10 cellular contexts compared by ENCODE assay signal in the genomic region with DNA sequence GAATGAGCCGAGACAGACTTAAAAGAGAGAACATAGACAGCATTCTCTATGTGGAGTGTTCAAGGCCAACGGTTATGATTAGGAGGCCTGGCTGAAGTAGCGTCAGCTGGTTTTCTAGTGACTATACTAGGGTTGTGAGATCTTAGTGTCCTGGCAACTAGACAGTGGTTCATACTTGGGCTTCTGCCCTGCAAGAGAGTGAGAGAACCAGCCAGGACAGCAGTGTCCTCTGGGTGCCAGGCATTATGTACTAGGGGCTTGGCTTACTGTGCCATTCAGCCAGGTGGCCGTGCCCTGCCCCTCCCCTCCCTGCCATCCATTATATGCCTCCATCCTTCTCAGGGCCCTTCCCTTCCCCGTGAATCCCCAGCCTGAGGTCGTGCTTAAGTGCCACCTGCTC. TPM values are rescaled to one million over a fixed set of nuclear protein-coding genes. Genes with fewer than 3 reads are reported as not detected.
A peak's percentile ranks its signal among the peaks of the same experiment; 100 is the strongest.
DNase-seq lines count a peak whose midpoint lies in the region; FAIRE-seq and TF ChIP-seq lines count a peak whose summit lies in the region.
"Had no signal": no experiment of that assay in that cellular context is flagged by ENCODE, and none has a peak within 500 bp of the region (broad histone marks: within the 10 kb centered on the region; RNA-seq: fewer than 3 reads in every experiment).

No MANE protein-coding gene starts in this region.

- H3K4me2 ChIP-seq in endothelial cell of umbilical vein (ENCODE audit: insufficient read depth, low read length): no peak overlapping the region

- intact Hi-C loops in endothelial cell of umbilical vein (cut with micrococcal nuclease): loop anchor here (5.0 kb wide), 2 partner anchors 93 to 163 kb away; no protein-coding TSS in a partner anchor

- no peak overlapping the region for H3K9ac ChIP-seq in endothelial cell of umbilical vein (replicated peaks; ENCODE audit: extremely low read depth, insufficient read depth, low read length)

- no TSS peak for BruUV-seq in endothelial cell of umbilical vein (replicated peaks; lab: Mats Ljungman, UMichigan)

- DNase-seq in AG04450 (ENCODE audit: low read depth, low spot score) (no peak), HFFc6 (no peak), endothelial cell of umbilical vein (ENCODE audit: low read depth, low spot score) (no peak), nephron progenitor cell (no peak), chondrocyte (ENCODE audit: low spot score) (no peak), middle frontal gyrus (ENCODE audit: extremely low spot score, low spot score) (no peak), NCI-H748 treated with DMSO at 0.1 percent for 48 hours (lab: John Stamatoyannopoulos, UW) (no peak), UCSD-AML1 (lab: John Stamatoyannopoulos, UW; ENCODE audit: unreplicated experiment) (no peak)
- DNase-seq: BE2C, NCI-H1694 treated with DMSO at 0.1 percent for 48 hours had no signal

- no peaks in the 10 kb centered on the region for H3K36me3 ChIP-seq in endothelial cell of umbilical vein (ENCODE audit: control insufficient read depth in 2 of 2, extremely low read depth in 1 of 2, insufficient read depth in 2 of 2, low read length in 2 of 2)
- H3K36me3 ChIP-seq: BE2C had no signal

- CTCF ChIA-PET in AG04450 (lab: Charles Lee): interaction anchor here (1.4 kb wide), 1 partner anchor 70 kb away, joined by 5 read pairs; no protein-coding TSS in a partner anchor
- CTCF ChIA-PET in endothelial cell of umbilical vein (lab: Charles Lee): interaction anchor here (0.5 to 4.6 kb wide), 8 partner anchors 17 to 672 kb away, joined by 3 to 26 read pairs (median 4); a partner anchor contains a TSS

- H3K4me3 ChIP-seq in AG04450 (ENCODE audit: low read depth, low read length) (no peak overlapping the region), endothelial cell of umbilical vein (replicated peaks in 1 of 3; ENCODE audit: insufficient read depth in 1 of 3, low read depth in 1 of 3, low read length in 3 of 3) (no peak overlapping the region)

- peaks cover 66% of the 10 kb centered on the region for H3K36me3 Mint-ChIP-seq in HFFc6 (ENCODE audit: low read depth)
- H3K36me3 Mint-ChIP-seq in nephron progenitor cell (ENCODE audit: low read depth): peaks cover 4% of the 10 kb centered on the region
- peaks cover 4% of the 10 kb centered on the region for H3K36me3 Mint-ChIP-seq in chondrocyte (ENCODE audit: low read depth)

- no peaks in the 10 kb centered on the region for H3K27me3 ChIP-seq in AG04450 (ENCODE audit: control insufficient read depth, insufficient read depth, low read length)
- no peaks in the 10 kb centered on the region for H3K27me3 ChIP-seq in endothelial cell of umbilical vein (ENCODE audit: control insufficient read depth in 2 of 2, insufficient read depth in 2 of 2, low read length in 2 of 2)
- H3K27me3 ChIP-seq: BE2C had no signal

- no peak for TF ChIP-seq POLR2A in endothelial cell of umbilical vein (IDR thresholded peaks at IDR 0.05; ENCODE audit: low read depth, low read length)

- H3K4me1 ChIP-seq in endothelial cell of umbilical vein (ENCODE audit: control insufficient read depth, extremely low read depth, insufficient read depth, low read length): peaks cover 55% of the 10 kb centered on the region

- TF ChIP-seq CTCF in AG04450 (IDR thresholded peaks at IDR 0.05; ENCODE audit: low read depth, low read length) (no peak), HFFc6 (IDR thresholded peaks at IDR 0.05) (no peak), endothelial cell of umbilical vein (IDR thresholded peaks at IDR 0.05; ENCODE audit: extremely low read depth in 1 of 2, insufficient read depth in 1 of 2, low read depth in 1 of 2, low read length in 2 of 2) (no peak), nephron progenitor cell (IDR thresholded peaks at IDR 0.05) (no peak), chondrocyte (IDR thresholded peaks at IDR 0.05) (no peak)

- POLR2A ChIA-PET in AG04450 (lab: Yijun Ruan, JAX): no interaction called here
- POLR2A ChIA-PET in endothelial cell of umbilical vein (lab: Charles Lee): interaction anchor here (0.9 kb wide), 1 partner anchor 55 kb away, joined by 6 read pairs; no protein-coding TSS in a partner anchor

- peaks cover 10% of the 10 kb centered on the region for H3K27me3 Mint-ChIP-seq in HFFc6 (ENCODE audit: insufficient read depth)
- H3K27me3 Mint-ChIP-seq in nephron progenitor cell (ENCODE audit: low read depth, poor library complexity): no peaks in the 10 kb centered on the region
- no peaks in the 10 kb centered on the region for H3K27me3 Mint-ChIP-seq in chondrocyte (ENCODE audit: low read depth)

- no peak overlapping the region for H2AFZ ChIP-seq in endothelial cell of umbilical vein (ENCODE audit: low read depth, low read length)

- 0 out of 2 replicates have a peak overlapping the region, but pooled peaks have one; percentile 9 for H3K4me3 Mint-ChIP-seq in HFFc6
- no peak overlapping the region for H3K4me3 Mint-ChIP-seq in nephron progenitor cell
- no peak overlapping the region for H3K4me3 Mint-ChIP-seq in chondrocyte (ENCODE audit: unreplicated experiment)

- peak overlapping the region; percentile 40 for H3K27ac ChIP-seq in AG04450 (ENCODE audit: low read depth, low read length)
- H3K27ac ChIP-seq in endothelial cell of umbilical vein (ENCODE audit: insufficient read depth, low read depth, low read length): peak overlapping the region; percentile 4

- dilution Hi-C loops in endothelial cell of umbilical vein (cut with MboI; ENCODE audit: extremely low pct_ligation_motif_present, low sequenced_read_pairs): no loop called here

- no peak for FAIRE-seq in endothelial cell of umbilical vein (lab: Jason Lieb, UNC)

- H3K9me3 Mint-ChIP-seq in HFFc6: no peaks in the 10 kb centered on the region
- H3K9me3 Mint-ChIP-seq in nephron progenitor cell: no peaks in the 10 kb centered on the region
- H3K9me3 Mint-ChIP-seq in chondrocyte (ENCODE audit: low read depth): no peaks in the 10 kb centered on the region

- H3K4me1 Mint-ChIP-seq in HFFc6 (ENCODE audit: low read depth) (peaks cover 96% of the 10 kb centered on the region), nephron progenitor cell (peaks cover 74% of the 10 kb centered on the region), chondrocyte (ENCODE audit: low read depth) (peaks cover 88% of the 10 kb centered on the region)

- H3K79me2 ChIP-seq in endothelial cell of umbilical vein (ENCODE audit: control insufficient read depth, insufficient read depth, low read length): peaks cover 88% of the 10 kb centered on the region

- H3K9me1 ChIP-seq in endothelial cell of umbilical vein (replicated peaks; ENCODE audit: control insufficient read depth, extremely low read depth, insufficient read depth, low read length): no peaks in the 10 kb centered on the region

- H3K27ac Mint-ChIP-seq in HFFc6 (peak overlapping the region; percentile 68), nephron progenitor cell (peak overlapping the region; percentile 30), chondrocyte (ENCODE audit: unreplicated experiment) (no peak overlapping the region)

- H3K9me3 ChIP-seq in AG04450 (ENCODE audit: control insufficient read depth, insufficient read depth, low read length) (no peaks in the 10 kb centered on the region), endothelial cell of umbilical vein (replicated peaks; ENCODE audit: control insufficient read depth, insufficient read depth, low read length) (no peaks in the 10 kb centered on the region)
- H3K9me3 ChIP-seq: BE2C had no signal

- H4K20me1 ChIP-seq in endothelial cell of umbilical vein (replicated peaks; ENCODE audit: control insufficient read depth, extremely low read depth, insufficient read depth, low read length): peaks cover 3% of the 10 kb centered on the region

TF ChIP-seq in endothelial cell of umbilical vein, 7 proteins besides CTCF, POLR2A, EP300 and RAD21:
- TF ChIP-seq FOS (IDR thresholded peaks at IDR 0.05; ENCODE audit: borderline replicate concordance, insufficient read depth, low read length) (no peak), MYC (IDR thresholded peaks at IDR 0.05; ENCODE audit: low read depth, low read length) (no peak), POLR2AphosphoS5 (IDR thresholded peaks at IDR 0.05; ENCODE audit: insufficient read depth, low read depth, low read length) (no peak), JUN (IDR thresholded peaks at IDR 0.05; ENCODE audit: borderline replicate concordance, insufficient read depth, insufficient read length, low read depth) (no peak), EZH2 (IDR thresholded peaks at IDR 0.05; ENCODE audit: borderline replicate concordance, low read depth, low read length, severe bottlenecking) (no peak), GATA2 (IDR thresholded peaks at IDR 0.05; ENCODE audit: insufficient read depth, insufficient read length, low read depth, low read length) (no peak)
- TF ChIP-seq, protein P1, sequence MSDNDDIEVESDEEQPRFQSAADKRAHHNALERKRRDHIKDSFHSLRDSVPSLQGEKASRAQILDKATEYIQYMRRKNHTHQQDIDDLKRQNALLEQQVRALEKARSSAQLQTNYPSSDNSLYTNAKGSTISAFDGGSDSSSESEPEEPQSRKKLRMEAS (IDR thresholded peaks at IDR 0.05; ENCODE audit: insufficient read depth, insufficient read length): no peak
TF ChIP-seq in endothelial cell of umbilical vein: peak in this region for 0.

RNA-seq across cellular contexts. Expression of a gene that starts 56.8 kb away (rescaled TPM):
- polyA plus RNA-seq in AG04450 (2011; rRNA removed) (268 TPM in 2 replicates), endothelial cell of umbilical vein (78.8 and 82.9 TPM in 2 replicates)
- polyA minus RNA-seq in AG04450 (2011; rRNA and poly(A)+ RNA removed): 933 and 1,222 TPM in 2 replicates
- total RNA-seq in HFFc6 (2021; fragmentation: NEBNext Ultra II Directional; extraction: Animal tissue kit (Norgen Biotek cat#: 25700)): 100 to 1,000 TPM; 167 to 219 (median 190) TPM
- total RNA-seq in endothelial cell of umbilical vein (242 and 248 TPM in 2 replicates), chondrocyte (200 to 271 TPM (median 217 TPM) in 3 replicates)
- 78.5 and 80.6 TPM in 2 replicates for polyA plus RNA-seq in endothelial cell of umbilical vein (2011; cell fraction: cytosol; rRNA removed)
- polyA plus RNA-seq in endothelial cell of umbilical vein (2011; cell fraction: nucleus; rRNA removed): 578 and 654 TPM in 2 replicates
- polyA plus RNA-seq in endothelial cell of umbilical vein (2012): 97.7 and 123 TPM in 2 replicates
- 717 and 753 TPM in 2 replicates for polyA minus RNA-seq in endothelial cell of umbilical vein
- 58.8 TPM for polyA minus RNA-seq in endothelial cell of umbilical vein (2011; cell fraction: cytosol; rRNA and poly(A)+ RNA removed)
- 902 and 1,116 TPM in 2 replicates for polyA minus RNA-seq in endothelial cell of umbilical vein (2011; cell fraction: nucleus; rRNA and poly(A)+ RNA removed)
